ENCODE assay signal across 10 cellular contexts in the genomic region with DNA sequence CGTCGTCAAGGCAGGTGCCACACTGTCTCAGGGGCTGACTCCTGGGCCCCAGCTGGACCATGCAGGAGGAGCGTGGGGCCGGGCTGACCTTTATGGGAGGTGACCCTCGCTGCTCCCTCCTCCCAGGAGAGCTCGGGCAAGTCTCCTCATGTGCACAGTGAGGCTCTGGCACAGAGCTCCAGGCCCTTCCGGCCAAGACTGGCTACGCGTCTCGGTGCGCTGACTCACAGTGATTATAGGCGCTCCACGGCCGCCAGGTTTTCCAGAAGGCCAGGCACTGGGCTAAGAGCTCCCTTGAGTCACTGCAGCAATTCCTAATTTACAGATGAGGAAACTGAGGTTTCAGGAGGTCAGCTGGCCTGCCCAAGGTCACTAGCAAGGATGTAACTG. TPM values are rescaled to one million over a fixed set of nuclear protein-coding genes. Genes with fewer than 3 reads are reported as not detected.
DNase-seq lines count a peak whose midpoint lies in the region; ATAC-seq, FAIRE-seq and TF ChIP-seq lines count a peak whose summit lies in the region.
"Had no signal": no experiment of that assay in that cellular context is flagged by ENCODE, and none has a peak within 500 bp of the region (broad histone marks: within the 10 kb centered on the region; RNA-seq: fewer than 3 reads in every experiment).

No MANE protein-coding gene starts in this region.

- no peaks in the 10 kb centered on the region for H3K27me3 Mint-ChIP-seq in WTC11 (ENCODE audit: low read depth)
- H3K27me3 Mint-ChIP-seq in activated CD4-positive, alpha-beta memory T cell treated with anti-CD3 and anti-CD28 coated beads, Interleukin-2, amount 10 ng/mL, durations not matched to agents 7 days and 5 days = no peaks in the 10 kb centered on the region

- no peaks in the 10 kb centered on the region for H3K36me3 ChIP-seq in psoas muscle (ENCODE audit: insufficient read depth in 1 of 2, low read depth in 1 of 2)
- H3K36me3 ChIP-seq: uterus had no signal

- no peak overlapping the region for H3K27ac ChIP-seq in psoas muscle
- H3K27ac ChIP-seq: uterus had no signal

- POLR2A ChIA-PET in WTC11 (lab: Charles Lee) = no interaction called here
- POLR2A ChIA-PET in activated CD4-positive, alpha-beta memory T cell treated with anti-CD3 and anti-CD28 coated beads, Interleukin-2, amount 10 ng/mL, durations not matched to agents 7 days and 5 days (lab: Charles Lee) = interaction anchor here (1.7 kb wide), 1 partner anchor 10 kb away, joined by 4 read pairs; no protein-coding TSS in a partner anchor

- H3K27me3 ChIP-seq in psoas muscle (ENCODE audit: insufficient read depth in 3 of 3, low read length in 2 of 3) = peaks cover 0 to 23% (median 3%) of the 10 kb centered on the region in 3 donors
- H3K27me3 ChIP-seq: uterus had no signal

- no peaks in the 10 kb centered on the region for H3K4me1 ChIP-seq in psoas muscle
- H3K4me1 ChIP-seq: uterus had no signal

- ATAC-seq in WTC11 (no peak), psoas muscle (peak in 2 of 4 donors; percentile 52 to 54)

- 0 out of 2 replicates have a peak overlapping the region, but pooled peaks have one; percentile 12 for H3K27ac Mint-ChIP-seq in WTC11
- no peak overlapping the region for H3K27ac Mint-ChIP-seq in activated CD4-positive, alpha-beta memory T cell treated with anti-CD3 and anti-CD28 coated beads, Interleukin-2, amount 10 ng/mL, durations not matched to agents 7 days and 5 days

- no peaks in the 10 kb centered on the region for H3K36me3 Mint-ChIP-seq in WTC11
- H3K36me3 Mint-ChIP-seq in activated CD4-positive, alpha-beta memory T cell treated with anti-CD3 and anti-CD28 coated beads, Interleukin-2, amount 10 ng/mL, durations not matched to agents 7 days and 5 days (ENCODE audit: low read depth) = no peaks in the 10 kb centered on the region

- H3K9me3 ChIP-seq in psoas muscle = no peaks in the 10 kb centered on the region
- H3K9me3 ChIP-seq: uterus had no signal

- TF ChIP-seq CTCF in WTC11 (IDR thresholded peaks at IDR 0.05) = no peak
- no peak for TF ChIP-seq CTCF in fibroblast of villous mesenchyme (IDR thresholded peaks at IDR 0.05; ENCODE audit: insufficient read depth, low read depth, low read length)
- TF ChIP-seq CTCF in psoas muscle (IDR thresholded peaks at IDR 0.05) = no peak

- TF ChIP-seq POLR2A in H54 (IDR thresholded peaks at IDR 0.05; ENCODE audit: low read depth, low read length) (no peak), erythroblast (IDR thresholded peaks at IDR 0.05; ENCODE audit: low read length) (no peak)

- H3K4me1 Mint-ChIP-seq in WTC11 = peaks cover 17% of the 10 kb centered on the region
- H3K4me1 Mint-ChIP-seq in activated CD4-positive, alpha-beta memory T cell treated with anti-CD3 and anti-CD28 coated beads, Interleukin-2, amount 10 ng/mL, durations not matched to agents 7 days and 5 days = no peaks in the 10 kb centered on the region

- H3K9me3 Mint-ChIP-seq in WTC11 = no peaks in the 10 kb centered on the region
- no peaks in the 10 kb centered on the region for H3K9me3 Mint-ChIP-seq in activated CD4-positive, alpha-beta memory T cell treated with anti-CD3 and anti-CD28 coated beads, Interleukin-2, amount 10 ng/mL, durations not matched to agents 7 days and 5 days

- DNase-seq in H54 (ENCODE audit: insufficient read length, low spot score) (peak; percentile 87), WTC11 (ENCODE audit: low spot score) (no peak), fibroblast of villous mesenchyme (ENCODE audit: low read depth) (peak; percentile 38), psoas muscle (peak; percentile 65 to 67), NCI-H1436 treated with DMSO at 0.1 percent for 48 hours (lab: John Stamatoyannopoulos, UW) (no peak), GM19239 (ENCODE audit: insufficient read length, low spot score) (no peak), erythroblast (lab: John Stamatoyannopoulos, UW) (no peak)
- DNase-seq in activated CD4-positive, alpha-beta memory T cell treated with anti-CD3 and anti-CD28 coated beads, Interleukin-2, amount 10 ng/mL, durations not matched to agents 7 days and 5 days = no peak

- CTCF ChIA-PET in WTC11 (lab: Charles Lee) = interaction anchor here (0.8 to 1.1 kb wide), 2 partner anchors 9 to 11 kb away, joined by 3 read pairs; no protein-coding TSS in a partner anchor
- CTCF ChIA-PET in activated CD4-positive, alpha-beta memory T cell treated with anti-CD3 and anti-CD28 coated beads, Interleukin-2, amount 10 ng/mL, durations not matched to agents 7 days and 5 days (lab: Charles Lee) = no interaction called here

- no peak for FAIRE-seq in H54 (lab: Jason Lieb, UNC)
- FAIRE-seq in GM19239 (lab: Jason Lieb, UNC) = no peak
- FAIRE-seq: TTC549 had no signal

- WGBS in psoas muscle, 3 donors = 65 to 78% (median 69%) methylated on average over 14 of the region's 14 CpGs

- intact Hi-C loops in psoas muscle (cut with DNase I) = no loop called here

- H3K4me3 Mint-ChIP-seq in WTC11 = no peak overlapping the region
- H3K4me3 Mint-ChIP-seq in activated CD4-positive, alpha-beta memory T cell treated with anti-CD3 and anti-CD28 coated beads, Interleukin-2, amount 10 ng/mL, durations not matched to agents 7 days and 5 days = no peak overlapping the region

- H3K4me3 ChIP-seq in fibroblast of villous mesenchyme (ENCODE audit: low read depth, low read length) = no peak overlapping the region
- no peak overlapping the region for H3K4me3 ChIP-seq in psoas muscle
- H3K4me3 ChIP-seq: uterus had no signal

TF ChIP-seq in WTC11, 78 proteins besides CTCF, POLR2A, EP300 and RAD21 (continues in another document):
- TF ChIP-seq ZNF138 (CRISPR knock-in tag; conservative IDR thresholded peaks at IDR 0.05) = no peak
- TF ChIP-seq SMAD3 (CRISPR knock-in tag; IDR thresholded peaks at IDR 0.05; ENCODE audit: borderline replicate concordance) = no peak
- TF ChIP-seq, protein P1, sequence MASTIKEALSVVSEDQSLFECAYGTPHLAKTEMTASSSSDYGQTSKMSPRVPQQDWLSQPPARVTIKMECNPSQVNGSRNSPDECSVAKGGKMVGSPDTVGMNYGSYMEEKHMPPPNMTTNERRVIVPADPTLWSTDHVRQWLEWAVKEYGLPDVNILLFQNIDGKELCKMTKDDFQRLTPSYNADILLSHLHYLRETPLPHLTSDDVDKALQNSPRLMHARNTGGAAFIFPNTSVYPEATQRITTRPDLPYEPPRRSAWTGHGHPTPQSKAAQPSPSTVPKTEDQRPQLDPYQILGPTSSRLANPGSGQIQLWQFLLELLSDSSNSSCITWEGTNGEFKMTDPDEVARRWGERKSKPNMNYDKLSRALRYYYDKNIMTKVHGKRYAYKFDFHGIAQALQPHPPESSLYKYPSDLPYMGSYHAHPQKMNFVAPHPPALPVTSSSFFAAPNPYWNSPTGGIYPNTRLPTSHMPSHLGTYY (CRISPR knock-in tag; IDR thresholded peaks at IDR 0.05) = no peak
- TF ChIP-seq ZNF423 (CRISPR knock-in tag; IDR thresholded peaks at IDR 0.05) = no peak
- TF ChIP-seq ZNF121 (CRISPR knock-in tag; IDR thresholded peaks at IDR 0.05) = no peak
- TF ChIP-seq, protein P2, sequence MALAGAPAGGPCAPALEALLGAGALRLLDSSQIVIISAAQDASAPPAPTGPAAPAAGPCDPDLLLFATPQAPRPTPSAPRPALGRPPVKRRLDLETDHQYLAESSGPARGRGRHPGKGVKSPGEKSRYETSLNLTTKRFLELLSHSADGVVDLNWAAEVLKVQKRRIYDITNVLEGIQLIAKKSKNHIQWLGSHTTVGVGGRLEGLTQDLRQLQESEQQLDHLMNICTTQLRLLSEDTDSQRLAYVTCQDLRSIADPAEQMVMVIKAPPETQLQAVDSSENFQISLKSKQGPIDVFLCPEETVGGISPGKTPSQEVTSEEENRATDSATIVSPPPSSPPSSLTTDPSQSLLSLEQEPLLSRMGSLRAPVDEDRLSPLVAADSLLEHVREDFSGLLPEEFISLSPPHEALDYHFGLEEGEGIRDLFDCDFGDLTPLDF (CRISPR knock-in tag; IDR thresholded peaks at IDR 0.05) = no peak
- TF ChIP-seq, protein P3, sequence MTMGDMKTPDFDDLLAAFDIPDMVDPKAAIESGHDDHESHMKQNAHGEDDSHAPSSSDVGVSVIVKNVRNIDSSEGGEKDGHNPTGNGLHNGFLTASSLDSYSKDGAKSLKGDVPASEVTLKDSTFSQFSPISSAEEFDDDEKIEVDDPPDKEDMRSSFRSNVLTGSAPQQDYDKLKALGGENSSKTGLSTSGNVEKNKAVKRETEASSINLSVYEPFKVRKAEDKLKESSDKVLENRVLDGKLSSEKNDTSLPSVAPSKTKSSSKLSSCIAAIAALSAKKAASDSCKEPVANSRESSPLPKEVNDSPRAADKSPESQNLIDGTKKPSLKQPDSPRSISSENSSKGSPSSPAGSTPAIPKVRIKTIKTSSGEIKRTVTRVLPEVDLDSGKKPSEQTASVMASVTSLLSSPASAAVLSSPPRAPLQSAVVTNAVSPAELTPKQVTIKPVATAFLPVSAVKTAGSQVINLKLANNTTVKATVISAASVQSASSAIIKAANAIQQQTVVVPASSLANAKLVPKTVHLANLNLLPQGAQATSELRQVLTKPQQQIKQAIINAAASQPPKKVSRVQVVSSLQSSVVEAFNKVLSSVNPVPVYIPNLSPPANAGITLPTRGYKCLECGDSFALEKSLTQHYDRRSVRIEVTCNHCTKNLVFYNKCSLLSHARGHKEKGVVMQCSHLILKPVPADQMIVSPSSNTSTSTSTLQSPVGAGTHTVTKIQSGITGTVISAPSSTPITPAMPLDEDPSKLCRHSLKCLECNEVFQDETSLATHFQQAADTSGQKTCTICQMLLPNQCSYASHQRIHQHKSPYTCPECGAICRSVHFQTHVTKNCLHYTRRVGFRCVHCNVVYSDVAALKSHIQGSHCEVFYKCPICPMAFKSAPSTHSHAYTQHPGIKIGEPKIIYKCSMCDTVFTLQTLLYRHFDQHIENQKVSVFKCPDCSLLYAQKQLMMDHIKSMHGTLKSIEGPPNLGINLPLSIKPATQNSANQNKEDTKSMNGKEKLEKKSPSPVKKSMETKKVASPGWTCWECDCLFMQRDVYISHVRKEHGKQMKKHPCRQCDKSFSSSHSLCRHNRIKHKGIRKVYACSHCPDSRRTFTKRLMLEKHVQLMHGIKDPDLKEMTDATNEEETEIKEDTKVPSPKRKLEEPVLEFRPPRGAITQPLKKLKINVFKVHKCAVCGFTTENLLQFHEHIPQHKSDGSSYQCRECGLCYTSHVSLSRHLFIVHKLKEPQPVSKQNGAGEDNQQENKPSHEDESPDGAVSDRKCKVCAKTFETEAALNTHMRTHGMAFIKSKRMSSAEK (CRISPR knock-in tag; IDR thresholded peaks at IDR 0.05; ENCODE audit: borderline replicate concordance) = no peak
- no peak for TF ChIP-seq TCF7 (CRISPR knock-in tag; IDR thresholded peaks at IDR 0.05; ENCODE audit: low read depth)
- no peak for TF ChIP-seq KAT7 (CRISPR knock-in tag; IDR thresholded peaks at IDR 0.05; ENCODE audit: borderline replicate concordance)
- no peak for TF ChIP-seq ELF4 (CRISPR knock-in tag; IDR thresholded peaks at IDR 0.05; ENCODE audit: low read depth)
- TF ChIP-seq NFE2L1 (CRISPR knock-in tag; IDR thresholded peaks at IDR 0.05) = no peak

RNA-seq across cellular contexts. Expression of a gene that starts 47.4 kb away (rescaled TPM):
- total RNA-seq in WTC11 (2021) (31.1 to 39.7 TPM (median 34.9 TPM) in 3 replicates), fibroblast of villous mesenchyme (9.7 and 13.4 TPM in 2 replicates), psoas muscle (1 to 10 TPM; 1.3 to 2.9 (median 1.8) TPM)
- polyA plus RNA-seq in psoas muscle = 1 to 10 TPM in 1 of 3 donors, under 1 TPM in 2; 0.70 to 1.8 (median 0.73) TPM
- total RNA-seq in activated CD4-positive, alpha-beta memory T cell treated with anti-CD3 and anti-CD28 coated beads, Interleukin-2, amount 10 ng/mL, durations not matched to agents 7 days and 5 days = 1 to 10 TPM; 2.4 to 2.9 TPM

Comparison
In these comparisons a context has a peak if more than half of its experiments do, and no peak if none do; other contexts are left out.
1. DNase-seq: peak in H54 (single experiment), fibroblast of villous mesenchyme (single experiment) and psoas muscle (2 of 2); none in WTC11 (single experiment), activated CD4-positive, alpha-beta memory T cell treated with anti-CD3 and anti-CD28 coated beads, Interleukin-2, amount 10 ng/mL, durations not matched to agents 7 days and 5 days (single experiment), NCI-H1436 treated with DMSO at 0.1 percent for 48 hours (single experiment), GM19239 (single experiment) and erythroblast (0 of 2).